Comparison of ENCODE assay signal across 1 cellular context in genomic region chr11:73176145-73176891, GRCh38.
TF ChIP-seq lines count a peak whose summit lies in the region.

No MANE protein-coding gene starts in this region.

TF ChIP-seq in IMR-90, 13 proteins besides CTCF, POLR2A, EP300 and RAD21:
- TF ChIP-seq CHD1 (IDR thresholded peaks at IDR 0.05; ENCODE audit: low read depth, low read length) = no peak
- TF ChIP-seq FOS (IDR thresholded peaks at IDR 0.05; ENCODE audit: low read depth, low read length) = no peak
- TF ChIP-seq RFX5 (IDR thresholded peaks at IDR 0.05; ENCODE audit: low read depth, low read length) = no peak
